ENCODE assay signal across 9 cellular contexts in genomic region chr7:129613016-129613337, GRCh38. TPM values are rescaled to one million over a fixed set of nuclear protein-coding genes. Genes with fewer than 3 reads are reported as not detected.
DNase-seq lines count a peak whose midpoint lies in the region; ATAC-seq and TF ChIP-seq lines count a peak whose summit lies in the region.
"Had no signal": no experiment of that assay in that cellular context is flagged by ENCODE, and none has a peak within 500 bp of the region (broad histone marks: within the 10 kb centered on the region; RNA-seq: fewer than 3 reads in every experiment).

No MANE protein-coding gene starts in this region.

- peak overlapping the region; percentile 30 for H3K4ac ChIP-seq in trophoblast cell (ENCODE audit: low read depth, low read length)

- H3K9me3 ChIP-seq in DND-41 (ENCODE audit: insufficient read depth, low read length, severe bottlenecking) (no peaks in the 10 kb centered on the region), SJCRH30 (replicated peaks) (no peaks in the 10 kb centered on the region), esophagus muscularis mucosa (no peaks in the 10 kb centered on the region), trophoblast cell (ENCODE audit: insufficient read depth, low read depth, low read length) (no peaks in the 10 kb centered on the region)

- no peak overlapping the region for H2BK120ac ChIP-seq in trophoblast cell (ENCODE audit: insufficient read depth, low read length, poor library complexity)

- H3K79me1 ChIP-seq in trophoblast cell (ENCODE audit: low read length), result peaks cover 16% of the 10 kb centered on the region

- TF ChIP-seq POLR2A in esophagus muscularis mucosa (IDR thresholded peaks at IDR 0.05; ENCODE audit: low read depth), result no peak

- H3K4me2 ChIP-seq in DND-41 (ENCODE audit: insufficient read depth, low read length), result peak overlapping the region; percentile 98
- H3K4me2 ChIP-seq in trophoblast cell (ENCODE audit: low read length), result peak overlapping the region; percentile 78

- DNase-seq in DND-41 (no peak), SJCRH30 (no peak), esophagus muscularis mucosa (ENCODE audit: extremely low spot score) (no peak), trophoblast cell (no peak), NCI-H2107 (lab: John Stamatoyannopoulos, UW) (no peak), NCI-H1694 treated with DMSO at 0.1 percent for 48 hours (lab: John Stamatoyannopoulos, UW) (no peak), GM19240 (ENCODE audit: insufficient read length, low spot score) (no peak), SK-N-DZ (ENCODE audit: low spot score) (no peak)
- DNase-seq: NCI-H510A had no signal

- H3K27me3 ChIP-seq in DND-41 (ENCODE audit: insufficient read depth, low read length, poor library complexity), result no peaks in the 10 kb centered on the region
- no peaks in the 10 kb centered on the region for H3K27me3 ChIP-seq in SJCRH30
- H3K27me3 ChIP-seq in esophagus muscularis mucosa, result no peaks in the 10 kb centered on the region
- H3K27me3 ChIP-seq in trophoblast cell (ENCODE audit: insufficient read depth, low read length), result no peaks in the 10 kb centered on the region

- H3K36me3 ChIP-seq in DND-41 (ENCODE audit: insufficient read depth, low read length) (peaks cover 23% of the 10 kb centered on the region), SJCRH30 (no peaks in the 10 kb centered on the region), esophagus muscularis mucosa (peaks cover 0 to 8% (median 0%) of the 10 kb centered on the region in 4 donors), trophoblast cell (ENCODE audit: control insufficient read depth in 1 of 2, insufficient read depth in 2 of 2, low read length in 2 of 2) (peaks cover 3 to 4% of the 10 kb centered on the region in 2 experiments)

- H3K14ac ChIP-seq in trophoblast cell (ENCODE audit: low read length), result no peak overlapping the region

- H3K4me3 ChIP-seq in DND-41 (ENCODE audit: low read depth in 1 of 2, low read length in 2 of 2) (peak overlapping the region; percentile 51 to 94), SJCRH30 (peak overlapping the region; percentile 95), esophagus muscularis mucosa (peak overlapping the region; percentile 75 to 94 (median 84)), trophoblast cell (ENCODE audit: low read depth, low read length) (peak overlapping the region; percentile 43)

- WGBS in esophagus muscularis mucosa, result 17% methylated on average over 5 of the region's 5 CpGs
- no CpG with 5 or more reads among the region's 5 CpGs for WGBS in trophoblast cell (ENCODE audit: extremely low coverage, insufficient coverage, insufficient read length)

- no peak overlapping the region for H2AK5ac ChIP-seq in trophoblast cell (ENCODE audit: low read length)

- H2AFZ ChIP-seq in DND-41 (ENCODE audit: low read depth, low read length) (0 out of 2 replicates have a peak overlapping the region, but pooled peaks have one; percentile 89), trophoblast cell (ENCODE audit: insufficient read depth, low read length, poor library complexity) (no peak overlapping the region)

- H4K20me1 ChIP-seq in DND-41 (ENCODE audit: insufficient read depth, low read length), result peaks cover 45% of the 10 kb centered on the region

- no peak for TF ChIP-seq CTCF in DND-41 (IDR thresholded peaks at IDR 0.05; ENCODE audit: borderline replicate concordance, extremely low read depth, low read length, poor library complexity, severe bottlenecking)
- TF ChIP-seq CTCF in esophagus muscularis mucosa (IDR thresholded peaks at IDR 0.05), result no peak

- no peak for TF ChIP-seq EP300 in esophagus muscularis mucosa (IDR thresholded peaks at IDR 0.05)

- no peak overlapping the region for H3K18ac ChIP-seq in trophoblast cell (ENCODE audit: low read length)

- intact Hi-C loops in esophagus muscularis mucosa (cut with DNase I), result no loop called here

- H3K27ac ChIP-seq in DND-41 (ENCODE audit: low read length) (peak overlapping the region; percentile 87), SJCRH30 (no peak overlapping the region; the same call in 1 of the 2 replicates), esophagus muscularis mucosa (replicated peaks in 1 of 4) (peak overlapping the region; percentile 93 to 97 (median 96)), trophoblast cell (ENCODE audit: low read depth, low read length) (no peak overlapping the region)

- no peak overlapping the region for H4K12ac ChIP-seq in trophoblast cell (ENCODE audit: low read depth, low read length)

- peaks cover 64% of the 10 kb centered on the region for H3K4me1 ChIP-seq in DND-41 (ENCODE audit: insufficient read depth, low read length)
- H3K4me1 ChIP-seq in SJCRH30, result peaks cover 14% of the 10 kb centered on the region
- H3K4me1 ChIP-seq in esophagus muscularis mucosa, result peaks cover 44 to 70% (median 64%) of the 10 kb centered on the region in 4 donors
- H3K4me1 ChIP-seq in trophoblast cell (ENCODE audit: control insufficient read depth in 1 of 2, insufficient read depth in 2 of 2, low read length in 2 of 2), result peaks cover 2 to 10% of the 10 kb centered on the region in 2 experiments

- H4K8ac ChIP-seq in trophoblast cell (ENCODE audit: low read depth, low read length), result no peak overlapping the region

- no peak overlapping the region for H3K23ac ChIP-seq in trophoblast cell (ENCODE audit: low read length)

- H3K79me2 ChIP-seq in DND-41 (ENCODE audit: insufficient read depth, low read length) (peaks cover 88% of the 10 kb centered on the region), trophoblast cell (ENCODE audit: control insufficient read depth, insufficient read depth, low read length, poor library complexity) (peaks cover 19% of the 10 kb centered on the region)

- no peak for ATAC-seq in DND-41 (ENCODE audit: insufficient read depth, low read depth)

- no peak overlapping the region for H2BK12ac ChIP-seq in trophoblast cell (ENCODE audit: low read length)

- H2BK5ac ChIP-seq in trophoblast cell (ENCODE audit: low read depth, low read length, poor library complexity), result no peak overlapping the region

- H4K91ac ChIP-seq in trophoblast cell (ENCODE audit: low read depth, low read length), result no peak overlapping the region

- H3K9ac ChIP-seq in DND-41 (ENCODE audit: low read depth, low read length), result peak overlapping the region; percentile 87
- H3K9ac ChIP-seq in trophoblast cell (ENCODE audit: low read length), result no peak overlapping the region

RNA-seq across cellular contexts. Expression of gene NRF1, which starts 1.5 kb away (rescaled TPM):
- 11.8 and 14.0 TPM in 2 replicates for total RNA-seq in SJCRH30 (2014; rRNA removed; shearing (Covaris generic))
- total RNA-seq in esophagus muscularis mucosa, result 10 to 100 TPM in 3 of 4 donors, 1 to 10 TPM in 1; 8.7 to 19.1 (median 15.9) TPM
- 7.4 and 7.8 TPM in 2 replicates for polyA plus RNA-seq in trophoblast cell (2013)
- 8.8 and 15.2 TPM in 2 replicates for polyA plus RNA-seq in SK-N-DZ (2014; cell fraction: cytosol; rRNA removed)
- 11.9 and 14.8 TPM in 2 replicates for polyA plus RNA-seq in SK-N-DZ (2014; cell fraction: nucleus; rRNA removed)

Comparison
In these comparisons a context has a peak if more than half of its experiments do, and no peak if none do; other contexts are left out.
1. H3K27ac ChIP-seq: peak in DND-41 (single experiment) and esophagus muscularis mucosa (4 of 4); none in SJCRH30 (single experiment) and trophoblast cell (single experiment).
2. H3K4me3 ChIP-seq: peak in every context shown above with its lines; median percentile 95 in SJCRH30; 84 in esophagus muscularis mucosa; 72 in DND-41; 43 in trophoblast cell.